Comparison of ENCODE assay signal across 9 cellular contexts in the genomic region with DNA sequence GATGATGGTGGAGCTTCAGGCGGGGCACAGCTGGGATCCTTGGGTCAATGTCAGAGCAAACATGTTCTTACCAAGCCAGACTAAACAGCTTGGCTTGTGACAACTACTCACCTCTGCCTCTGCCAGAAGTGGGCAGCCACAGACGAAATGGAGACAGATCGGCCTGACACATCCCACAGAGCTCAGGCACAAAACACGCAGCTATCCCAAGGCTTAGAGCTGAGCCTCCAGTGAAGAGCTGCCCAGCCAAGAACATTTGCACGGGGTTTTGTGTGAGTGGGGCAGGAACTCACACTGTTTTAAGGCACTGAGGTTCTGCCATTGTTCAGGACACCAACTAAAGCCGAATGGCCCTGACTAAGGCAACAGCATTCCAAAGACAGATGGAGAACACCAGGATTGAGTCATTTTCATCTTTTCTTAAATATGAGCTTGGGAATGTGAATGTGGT. TPM values are rescaled to one million over a fixed set of nuclear protein-coding genes. Genes with fewer than 3 reads are reported as not detected.
DNase-seq lines count a peak whose midpoint lies in the region; TF ChIP-seq lines count a peak whose summit lies in the region.
"Had no signal": no experiment of that assay in that cellular context is flagged by ENCODE, and none has a peak within 500 bp of the region (broad histone marks: within the 10 kb centered on the region; RNA-seq: fewer than 3 reads in every experiment).

No MANE protein-coding gene starts in this region.

- H3K9me3 ChIP-seq in A673 (ENCODE audit: low read depth, low read length, poor library complexity, severe bottlenecking) (peaks cover 14% of the 10 kb centered on the region), PC-9 (ENCODE audit: insufficient read depth, low read depth) (no peaks in the 10 kb centered on the region), esophagus muscularis mucosa (peaks cover 0 to 4% (median 0%) of the 10 kb centered on the region in 4 donors)

- H4K20me1 ChIP-seq in PC-9 (ENCODE audit: insufficient read depth): no peaks in the 10 kb centered on the region

- H3F3A ChIP-seq in PC-9 (ENCODE audit: insufficient read depth, low read depth): peaks cover 37% of the 10 kb centered on the region

- no peak for TF ChIP-seq CTCF in A673 (conservative IDR thresholded peaks at IDR 0.05; ENCODE audit: low read depth, low read length)
- no peak for TF ChIP-seq CTCF in PC-9 (conservative IDR thresholded peaks at IDR 0.05)
- TF ChIP-seq CTCF in esophagus muscularis mucosa (IDR thresholded peaks at IDR 0.05): no peak
- TF ChIP-seq CTCF in nephron progenitor cell (IDR thresholded peaks at IDR 0.05): no peak

- 34% methylated on average over 4 of the region's 6 CpGs for WGBS in esophagus muscularis mucosa

- no peak overlapping the region for H2AFZ ChIP-seq in PC-9

- TF ChIP-seq POLR2A in esophagus muscularis mucosa (IDR thresholded peaks at IDR 0.05; ENCODE audit: low read depth): no peak

- peaks cover 79% of the 10 kb centered on the region for H3K79me2 ChIP-seq in PC-9 (ENCODE audit: low read depth)

- DNase-seq in A673 (ENCODE audit: low spot score): no peak
- peak in 1 of 2 experiments; percentile 29 for DNase-seq in PC-9
- no peak for DNase-seq in esophagus muscularis mucosa (ENCODE audit: extremely low spot score)
- no peak for DNase-seq in nephron progenitor cell
- DNase-seq in T-helper 2 cell: no peak
- no peak for DNase-seq in effector CD4-positive, alpha-beta T cell
- no peak for DNase-seq in OCI-M1 (lab: John Stamatoyannopoulos, UW)
- DNase-seq in activated CD4-positive, alpha-beta T cell treated with anti-CD3 and anti-CD28 coated beads, Interleukin-2, amount 50 U/mL, for 48 hours: no peak
- DNase-seq: nucleus accumbens had no signal

- peak overlapping the region; percentile 85 for H3K27ac Mint-ChIP-seq in nephron progenitor cell

- CTCF ChIA-PET in A673 (lab: Charles Lee): no interaction called here
- CTCF ChIA-PET in PC-9 (lab: Charles Lee): no interaction called here

- H3K4me1 ChIP-seq in A673 (ENCODE audit: insufficient read depth, low read length, poor library complexity, severe bottlenecking) (peaks cover 59% of the 10 kb centered on the region), PC-9 (replicated peaks; ENCODE audit: insufficient read depth) (peaks cover 43% of the 10 kb centered on the region), esophagus muscularis mucosa (peaks cover 46 to 59% (median 51%) of the 10 kb centered on the region in 4 donors)

- H3K9me2 ChIP-seq in PC-9 (ENCODE audit: insufficient read depth): no peaks in the 10 kb centered on the region

- TF ChIP-seq EP300 in esophagus muscularis mucosa (IDR thresholded peaks at IDR 0.05): no peak

- POLR2A ChIA-PET in A673 (lab: Charles Lee; ENCODE audit: low non-redundant PET): no interaction called here
- POLR2A ChIA-PET in PC-9 (lab: Charles Lee; ENCODE audit: unreplicated experiment): no interaction called here

- peak overlapping the region; percentile 17 for H3K4me3 Mint-ChIP-seq in nephron progenitor cell

- H3K9me3 Mint-ChIP-seq in nephron progenitor cell: peaks cover 48% of the 10 kb centered on the region

- BruUV-seq in A673 (replicated peaks; lab: Mats Ljungman, UMichigan) (no TSS peak), PC-9 (replicated peaks; lab: Mats Ljungman, UMichigan) (no TSS peak)

- H3K27me3 Mint-ChIP-seq in nephron progenitor cell (ENCODE audit: low read depth, poor library complexity): peaks cover 5% of the 10 kb centered on the region

- H3K4me3 ChIP-seq in A673 (ENCODE audit: low read depth, low read length, poor library complexity, severe bottlenecking): no peak overlapping the region
- H3K4me3 ChIP-seq in PC-9: no peak overlapping the region
- no peak overlapping the region for H3K4me3 ChIP-seq in esophagus muscularis mucosa

- H3K4me1 Mint-ChIP-seq in nephron progenitor cell: peaks cover 64% of the 10 kb centered on the region

- H3K27me3 ChIP-seq in A673 (replicated peaks; ENCODE audit: insufficient read depth, low read depth, low read length, poor library complexity) (no peaks in the 10 kb centered on the region), PC-9 (ENCODE audit: insufficient read depth, low read depth) (peaks cover 12% of the 10 kb centered on the region; the same call in 1 of the 2 replicates), esophagus muscularis mucosa (no peaks in the 10 kb centered on the region)

- peaks cover 62% of the 10 kb centered on the region for H3K36me3 Mint-ChIP-seq in nephron progenitor cell (ENCODE audit: low read depth)

- H3K4me2 ChIP-seq in PC-9: peak overlapping the region; percentile 69

- H3K27ac ChIP-seq in A673 (ENCODE audit: low read depth, low read length, poor library complexity, severe bottlenecking) (peak overlapping the region; percentile 87), PC-9 (peak overlapping the region; percentile 97), esophagus muscularis mucosa (replicated peaks in 1 of 4) (peak overlapping the region; percentile 76 to 83 (median 81))

- H3K36me3 ChIP-seq in A673 (ENCODE audit: insufficient read depth, low read length, poor library complexity, severe bottlenecking) (peaks cover 13% of the 10 kb centered on the region), PC-9 (ENCODE audit: low read depth) (no peaks in the 10 kb centered on the region), esophagus muscularis mucosa (no peaks in the 10 kb centered on the region)

- intact Hi-C loops in A673 (cut with micrococcal nuclease; ENCODE audit: unreplicated experiment): no loop called here
- intact Hi-C loops in PC-9 (cut with micrococcal nuclease; ENCODE audit: unreplicated experiment): no loop called here
- intact Hi-C loops in esophagus muscularis mucosa (cut with DNase I): no loop called here

RNA-seq across cellular contexts. Expression of gene PXDN, which starts 12.8 kb away (rescaled TPM):
- total RNA-seq in A673 (2021) (162 and 175 TPM in 2 replicates), PC-9 (2021) (91.1 and 92.2 TPM in 2 replicates), esophagus muscularis mucosa (10 to 100 TPM; 19.9 to 81.6 (median 50.1) TPM)
